In genomic region chr4:81606796-81607550, GRCh38 we compare ENCODE assay signal across 11 cellular contexts.
DNase-seq lines count a peak whose midpoint lies in the region; ATAC-seq and TF ChIP-seq lines count a peak whose summit lies in the region.
"Had no signal": no experiment of that assay in that cellular context is flagged by ENCODE, and none has a peak within 500 bp of the region (broad histone marks: within the 10 kb centered on the region; RNA-seq: fewer than 3 reads in every experiment).

No MANE protein-coding gene starts in this region.

- H4K20me1 ChIP-seq in Loucy (ENCODE audit: insufficient read depth, low read length, poor library complexity, severe bottlenecking), result no peaks in the 10 kb centered on the region

- H3K4me3 ChIP-seq in Loucy (ENCODE audit: low read length, poor library complexity, severe bottlenecking) (peak overlapping the region; percentile 32), lung (no peak overlapping the region)

- H3K4me2 ChIP-seq in Loucy (ENCODE audit: low read depth, low read length, poor library complexity, severe bottlenecking), result peak overlapping the region; percentile 56

- no peak overlapping the region for H3K27ac ChIP-seq in lung (ENCODE audit: low read depth in 1 of 2, low read length in 1 of 2)

- H3K36me3 ChIP-seq in Loucy (ENCODE audit: insufficient read depth, low read length) (no peaks in the 10 kb centered on the region), lung (ENCODE audit: control insufficient read depth in 2 of 2, insufficient read depth in 2 of 2, low read length in 2 of 2) (no peaks in the 10 kb centered on the region)

- TF ChIP-seq CTCF in Loucy (conservative IDR thresholded peaks at IDR 0.05; ENCODE audit: low read length) (0 out of 2 replicates have a peak, but pooled peaks have one; percentile 8), lung (IDR thresholded peaks at IDR 0.05; ENCODE audit: control extremely low read depth, extremely low read depth) (no peak)

- H3K9me2 ChIP-seq in Loucy (replicated peaks; ENCODE audit: low read depth, low read length), result no peaks in the 10 kb centered on the region

- intact Hi-C loops in dendritic cell treated with granulocyte-macrophage colony-stimulating factor and Interleukin-4, amounts not matched to agents 40 ng/mL and 50 ng/mL, for 4 days (cut with micrococcal nuclease), result no loop called here

- no peaks in the 10 kb centered on the region for H3K27me3 Mint-ChIP-seq in dendritic cell treated with granulocyte-macrophage colony-stimulating factor and Interleukin-4, amounts not matched to agents 40 ng/mL and 50 ng/mL, for 4 days
- H3K27me3 Mint-ChIP-seq: brain had no signal

- H3K27me3 ChIP-seq in Loucy (ENCODE audit: insufficient read depth, low read length, poor library complexity, severe bottlenecking) (no peaks in the 10 kb centered on the region), lung (ENCODE audit: control insufficient read depth, insufficient read depth) (no peaks in the 10 kb centered on the region)

- peak overlapping the region; percentile 83 for H2AFZ ChIP-seq in Loucy (ENCODE audit: low read length)

- H3K9ac ChIP-seq in Loucy (ENCODE audit: low read depth, low read length, poor library complexity, severe bottlenecking), result peak overlapping the region; percentile 13

- WGBS in lung, 2 donors, result 24 to 40% methylated on average over 4 of the region's 4 CpGs

- ATAC-seq in lung (ENCODE audit: insufficient read depth, low FRiP score) (peak; percentile 44), GM19351 (IDR thresholded peaks at IDR 0.05; ENCODE audit: unreplicated experiment) (no peak)
- ATAC-seq: activated CD8-positive, alpha-beta T cell treated with anti-CD3 and anti-CD28 coated beads, Interleukin-2, amount 10 ng/mL, durations not matched to agents 7 days and 5 days had no signal

- peak; percentile 7 for DNase-seq in A172 (ENCODE audit: low spot score)
- peak; percentile 35 for DNase-seq in lung (ENCODE audit: low spot score)
- no peak for DNase-seq in NCI-H446 treated with DMSO at 0.1 percent for 48 hours (lab: John Stamatoyannopoulos, UW)
- no peak for DNase-seq in OCI-M2 (lab: John Stamatoyannopoulos, UW; ENCODE audit: unreplicated experiment)
- no peak for DNase-seq in foreskin melanocyte
- DNase-seq: activated CD8-positive, alpha-beta T cell treated with anti-CD3 and anti-CD28 coated beads, Interleukin-2, amount 10 ng/mL, durations not matched to agents 7 days and 5 days; HCEC 1CT had no signal

- H3K27ac Mint-ChIP-seq in dendritic cell treated with granulocyte-macrophage colony-stimulating factor and Interleukin-4, amounts not matched to agents 40 ng/mL and 50 ng/mL, for 4 days, result peak overlapping the region; percentile 62
- H3K27ac Mint-ChIP-seq: activated CD8-positive, alpha-beta T cell treated with anti-CD3 and anti-CD28 coated beads, Interleukin-2, amount 10 ng/mL, durations not matched to agents 7 days and 5 days had no signal

- no peaks in the 10 kb centered on the region for H3K9me3 Mint-ChIP-seq in dendritic cell treated with granulocyte-macrophage colony-stimulating factor and Interleukin-4, amounts not matched to agents 40 ng/mL and 50 ng/mL, for 4 days

- H3K9me3 ChIP-seq in Loucy (ENCODE audit: insufficient read depth, low read depth, low read length), result no peaks in the 10 kb centered on the region
- H3K9me3 ChIP-seq in lung (ENCODE audit: control insufficient read depth in 2 of 2, insufficient read depth in 1 of 2, low read length in 1 of 2), result no peaks in the 10 kb centered on the region

- peaks cover 15% of the 10 kb centered on the region for H3K4me1 ChIP-seq in Loucy (ENCODE audit: insufficient read depth, low read length, poor library complexity, severe bottlenecking)
- peaks cover 1 to 5% of the 10 kb centered on the region in 2 donors for H3K4me1 ChIP-seq in lung (ENCODE audit: control insufficient read depth in 2 of 2, insufficient read depth in 2 of 2, low read length in 2 of 2)

- H3K4me3 Mint-ChIP-seq in dendritic cell treated with granulocyte-macrophage colony-stimulating factor and Interleukin-4, amounts not matched to agents 40 ng/mL and 50 ng/mL, for 4 days, result no peak overlapping the region
- H3K4me3 Mint-ChIP-seq: activated CD8-positive, alpha-beta T cell treated with anti-CD3 and anti-CD28 coated beads, Interleukin-2, amount 10 ng/mL, durations not matched to agents 7 days and 5 days; brain had no signal

- peaks cover 19% of the 10 kb centered on the region for H3K4me1 Mint-ChIP-seq in dendritic cell treated with granulocyte-macrophage colony-stimulating factor and Interleukin-4, amounts not matched to agents 40 ng/mL and 50 ng/mL, for 4 days (ENCODE audit: low read depth)

- no peaks in the 10 kb centered on the region; the same call in 1 of the 2 replicates for H3F3A ChIP-seq in Loucy (ENCODE audit: low read depth)

- no peaks in the 10 kb centered on the region for H3K79me2 ChIP-seq in Loucy (ENCODE audit: insufficient read depth, low read length)

- no peaks in the 10 kb centered on the region for H3K36me3 Mint-ChIP-seq in dendritic cell treated with granulocyte-macrophage colony-stimulating factor and Interleukin-4, amounts not matched to agents 40 ng/mL and 50 ng/mL, for 4 days (ENCODE audit: low read depth)
- H3K36me3 Mint-ChIP-seq: brain had no signal

Comparison
In these comparisons a context has a peak if more than half of its experiments do, and no peak if none do; other contexts are left out.
1. DNase-seq: peak in A172 (single experiment) and lung (single experiment); none in NCI-H446 treated with DMSO at 0.1 percent for 48 hours (single experiment), OCI-M2 (single experiment) and foreskin melanocyte (single experiment).